Comparison of ENCODE assay signal across 1 cellular context in the genomic region with DNA sequence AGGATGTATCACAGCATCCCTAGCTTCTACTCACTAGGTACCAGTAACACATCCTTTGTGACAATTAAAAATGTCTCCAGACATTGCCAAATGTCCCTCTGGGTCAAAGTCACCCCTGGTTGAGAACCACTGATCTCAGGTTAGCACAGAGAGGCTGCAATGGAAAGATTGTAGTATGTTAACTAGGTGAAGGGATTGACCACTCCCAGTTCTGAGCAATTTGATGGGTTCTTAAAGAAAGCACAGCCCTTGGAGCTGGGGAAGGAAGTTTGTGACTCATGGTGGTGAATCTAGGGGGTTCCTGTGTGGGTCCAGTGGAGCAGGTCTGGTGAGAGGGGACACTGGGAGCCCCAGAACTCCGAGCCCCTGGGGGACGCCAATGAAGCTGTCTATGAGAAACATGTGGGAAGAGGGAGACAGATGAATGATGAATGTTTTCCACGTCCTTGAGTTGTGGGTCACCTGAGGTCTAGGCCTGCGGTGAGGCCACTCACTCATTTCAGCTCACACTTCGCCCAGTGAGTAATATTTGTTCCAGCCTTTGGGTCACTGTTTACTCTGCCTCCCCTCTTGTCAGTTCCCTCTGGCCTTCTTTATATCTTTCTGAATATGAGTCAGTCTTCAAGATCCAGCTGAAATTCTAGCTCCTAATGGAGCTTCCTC.
TF ChIP-seq lines count a peak whose summit lies in the region.

No MANE protein-coding gene starts in this region.

TF ChIP-seq in HepG2, 621 proteins besides CTCF, POLR2A, EP300 and RAD21 (continued from another document and continues in another):
- TF ChIP-seq, protein P1, sequence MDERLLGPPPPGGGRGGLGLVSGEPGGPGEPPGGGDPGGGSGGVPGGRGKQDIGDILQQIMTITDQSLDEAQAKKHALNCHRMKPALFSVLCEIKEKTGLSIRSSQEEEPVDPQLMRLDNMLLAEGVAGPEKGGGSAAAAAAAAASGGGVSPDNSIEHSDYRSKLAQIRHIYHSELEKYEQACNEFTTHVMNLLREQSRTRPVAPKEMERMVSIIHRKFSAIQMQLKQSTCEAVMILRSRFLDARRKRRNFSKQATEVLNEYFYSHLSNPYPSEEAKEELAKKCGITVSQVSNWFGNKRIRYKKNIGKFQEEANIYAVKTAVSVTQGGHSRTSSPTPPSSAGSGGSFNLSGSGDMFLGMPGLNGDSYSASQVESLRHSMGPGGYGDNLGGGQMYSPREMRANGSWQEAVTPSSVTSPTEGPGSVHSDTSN (CRISPR knock-in tag; IDR thresholded peaks at IDR 0.05), result peak; percentile 67
- no peak for TF ChIP-seq SMAD9 (CRISPR knock-in tag; IDR thresholded peaks at IDR 0.05)
- TF ChIP-seq GATAD2A (CRISPR knock-in tag; IDR thresholded peaks at IDR 0.05), result peak; percentile 95
- no peak for TF ChIP-seq ZFAT (CRISPR knock-in tag; conservative IDR thresholded peaks at IDR 0.05)
- no peak for TF ChIP-seq RBM22 (optimal IDR thresholded peaks at IDR 0.05; ENCODE audit: low read length)
- TF ChIP-seq NR2F2 (IDR thresholded peaks at IDR 0.05; ENCODE audit: borderline replicate concordance, low read depth), result peak; percentile 70
- TF ChIP-seq ZNF350 (CRISPR knock-in tag; IDR thresholded peaks at IDR 0.05; ENCODE audit: borderline replicate concordance, low read depth), result no peak; the same call in 1 of the 2 replicates
- TF ChIP-seq, protein P2, sequence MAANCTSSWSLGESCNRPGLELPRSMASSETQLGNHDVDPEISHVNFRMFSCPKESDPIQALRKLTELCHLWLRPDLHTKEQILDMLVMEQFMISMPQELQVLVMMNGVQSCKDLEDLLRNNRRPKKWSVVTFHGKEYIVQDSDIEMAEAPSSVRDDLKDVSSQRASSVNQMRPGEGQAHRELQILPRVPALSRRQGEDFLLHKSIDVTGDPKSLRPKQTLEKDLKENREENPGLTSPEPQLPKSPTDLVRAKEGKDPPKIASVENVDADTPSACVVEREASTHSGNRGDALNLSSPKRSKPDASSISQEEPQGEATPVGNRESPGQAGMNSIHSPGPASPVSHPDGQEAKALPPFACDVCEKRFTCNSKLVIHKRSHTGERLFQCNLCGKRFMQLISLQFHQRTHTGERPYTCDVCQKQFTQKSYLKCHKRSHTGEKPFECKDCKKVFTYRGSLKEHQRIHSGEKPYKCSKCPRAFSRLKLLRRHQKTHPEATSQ (CRISPR knock-in tag; IDR thresholded peaks at IDR 0.05; ENCODE audit: borderline replicate concordance), result no peak
- peak; percentile 88 for TF ChIP-seq ELF3 (CRISPR knock-in tag; IDR thresholded peaks at IDR 0.05)
- 0 out of 2 replicates have a peak, but pooled peaks have one; percentile 37 for TF ChIP-seq ZBTB7B (CRISPR knock-in tag; IDR thresholded peaks at IDR 0.05)
- no peak for TF ChIP-seq TCF7L2 (IDR thresholded peaks at IDR 0.05; ENCODE audit: low read depth, low read length)
- no peak for TF ChIP-seq ZNF556 (CRISPR knock-in tag; IDR thresholded peaks at IDR 0.05; ENCODE audit: borderline replicate concordance)
- TF ChIP-seq FOXA1 (IDR thresholded peaks at IDR 0.05), result no peak
- TF ChIP-seq FOXA1 (CRISPR knock-in tag; IDR thresholded peaks at IDR 0.05), result peak; percentile 92
- TF ChIP-seq ZNF546 (CRISPR knock-in tag; conservative IDR thresholded peaks at IDR 0.05), result no peak
- TF ChIP-seq, protein P3, sequence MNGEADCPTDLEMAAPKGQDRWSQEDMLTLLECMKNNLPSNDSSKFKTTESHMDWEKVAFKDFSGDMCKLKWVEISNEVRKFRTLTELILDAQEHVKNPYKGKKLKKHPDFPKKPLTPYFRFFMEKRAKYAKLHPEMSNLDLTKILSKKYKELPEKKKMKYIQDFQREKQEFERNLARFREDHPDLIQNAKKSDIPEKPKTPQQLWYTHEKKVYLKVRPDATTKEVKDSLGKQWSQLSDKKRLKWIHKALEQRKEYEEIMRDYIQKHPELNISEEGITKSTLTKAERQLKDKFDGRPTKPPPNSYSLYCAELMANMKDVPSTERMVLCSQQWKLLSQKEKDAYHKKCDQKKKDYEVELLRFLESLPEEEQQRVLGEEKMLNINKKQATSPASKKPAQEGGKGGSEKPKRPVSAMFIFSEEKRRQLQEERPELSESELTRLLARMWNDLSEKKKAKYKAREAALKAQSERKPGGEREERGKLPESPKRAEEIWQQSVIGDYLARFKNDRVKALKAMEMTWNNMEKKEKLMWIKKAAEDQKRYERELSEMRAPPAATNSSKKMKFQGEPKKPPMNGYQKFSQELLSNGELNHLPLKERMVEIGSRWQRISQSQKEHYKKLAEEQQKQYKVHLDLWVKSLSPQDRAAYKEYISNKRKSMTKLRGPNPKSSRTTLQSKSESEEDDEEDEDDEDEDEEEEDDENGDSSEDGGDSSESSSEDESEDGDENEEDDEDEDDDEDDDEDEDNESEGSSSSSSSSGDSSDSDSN (CRISPR knock-in tag; IDR thresholded peaks at IDR 0.05), result no peak
- TF ChIP-seq, protein P4, sequence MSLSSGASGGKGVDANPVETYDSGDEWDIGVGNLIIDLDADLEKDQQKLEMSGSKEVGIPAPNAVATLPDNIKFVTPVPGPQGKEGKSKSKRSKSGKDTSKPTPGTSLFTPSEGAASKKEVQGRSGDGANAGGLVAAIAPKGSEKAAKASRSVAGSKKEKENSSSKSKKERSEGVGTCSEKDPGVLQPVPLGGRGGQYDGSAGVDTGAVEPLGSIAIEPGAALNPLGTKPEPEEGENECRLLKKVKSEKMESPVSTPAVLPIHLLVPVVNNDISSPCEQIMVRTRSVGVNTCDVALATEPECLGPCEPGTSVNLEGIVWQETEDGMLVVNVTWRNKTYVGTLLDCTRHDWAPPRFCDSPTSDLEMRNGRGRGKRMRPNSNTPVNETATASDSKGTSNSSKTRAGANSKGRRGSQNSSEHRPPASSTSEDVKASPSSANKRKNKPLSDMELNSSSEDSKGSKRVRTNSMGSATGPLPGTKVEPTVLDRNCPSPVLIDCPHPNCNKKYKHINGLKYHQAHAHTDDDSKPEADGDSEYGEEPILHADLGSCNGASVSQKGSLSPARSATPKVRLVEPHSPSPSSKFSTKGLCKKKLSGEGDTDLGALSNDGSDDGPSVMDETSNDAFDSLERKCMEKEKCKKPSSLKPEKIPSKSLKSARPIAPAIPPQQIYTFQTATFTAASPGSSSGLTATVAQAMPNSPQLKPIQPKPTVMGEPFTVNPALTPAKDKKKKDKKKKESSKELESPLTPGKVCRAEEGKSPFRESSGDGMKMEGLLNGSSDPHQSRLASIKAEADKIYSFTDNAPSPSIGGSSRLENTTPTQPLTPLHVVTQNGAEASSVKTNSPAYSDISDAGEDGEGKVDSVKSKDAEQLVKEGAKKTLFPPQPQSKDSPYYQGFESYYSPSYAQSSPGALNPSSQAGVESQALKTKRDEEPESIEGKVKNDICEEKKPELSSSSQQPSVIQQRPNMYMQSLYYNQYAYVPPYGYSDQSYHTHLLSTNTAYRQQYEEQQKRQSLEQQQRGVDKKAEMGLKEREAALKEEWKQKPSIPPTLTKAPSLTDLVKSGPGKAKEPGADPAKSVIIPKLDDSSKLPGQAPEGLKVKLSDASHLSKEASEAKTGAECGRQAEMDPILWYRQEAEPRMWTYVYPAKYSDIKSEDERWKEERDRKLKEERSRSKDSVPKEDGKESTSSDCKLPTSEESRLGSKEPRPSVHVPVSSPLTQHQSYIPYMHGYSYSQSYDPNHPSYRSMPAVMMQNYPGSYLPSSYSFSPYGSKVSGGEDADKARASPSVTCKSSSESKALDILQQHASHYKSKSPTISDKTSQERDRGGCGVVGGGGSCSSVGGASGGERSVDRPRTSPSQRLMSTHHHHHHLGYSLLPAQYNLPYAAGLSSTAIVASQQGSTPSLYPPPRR (CRISPR knock-in tag; IDR thresholded peaks at IDR 0.05; ENCODE audit: borderline replicate concordance), result peak; percentile 87
- TF ChIP-seq ZMYM4 (CRISPR knock-in tag; IDR thresholded peaks at IDR 0.05), result peak; percentile 87
- TF ChIP-seq, protein P5, sequence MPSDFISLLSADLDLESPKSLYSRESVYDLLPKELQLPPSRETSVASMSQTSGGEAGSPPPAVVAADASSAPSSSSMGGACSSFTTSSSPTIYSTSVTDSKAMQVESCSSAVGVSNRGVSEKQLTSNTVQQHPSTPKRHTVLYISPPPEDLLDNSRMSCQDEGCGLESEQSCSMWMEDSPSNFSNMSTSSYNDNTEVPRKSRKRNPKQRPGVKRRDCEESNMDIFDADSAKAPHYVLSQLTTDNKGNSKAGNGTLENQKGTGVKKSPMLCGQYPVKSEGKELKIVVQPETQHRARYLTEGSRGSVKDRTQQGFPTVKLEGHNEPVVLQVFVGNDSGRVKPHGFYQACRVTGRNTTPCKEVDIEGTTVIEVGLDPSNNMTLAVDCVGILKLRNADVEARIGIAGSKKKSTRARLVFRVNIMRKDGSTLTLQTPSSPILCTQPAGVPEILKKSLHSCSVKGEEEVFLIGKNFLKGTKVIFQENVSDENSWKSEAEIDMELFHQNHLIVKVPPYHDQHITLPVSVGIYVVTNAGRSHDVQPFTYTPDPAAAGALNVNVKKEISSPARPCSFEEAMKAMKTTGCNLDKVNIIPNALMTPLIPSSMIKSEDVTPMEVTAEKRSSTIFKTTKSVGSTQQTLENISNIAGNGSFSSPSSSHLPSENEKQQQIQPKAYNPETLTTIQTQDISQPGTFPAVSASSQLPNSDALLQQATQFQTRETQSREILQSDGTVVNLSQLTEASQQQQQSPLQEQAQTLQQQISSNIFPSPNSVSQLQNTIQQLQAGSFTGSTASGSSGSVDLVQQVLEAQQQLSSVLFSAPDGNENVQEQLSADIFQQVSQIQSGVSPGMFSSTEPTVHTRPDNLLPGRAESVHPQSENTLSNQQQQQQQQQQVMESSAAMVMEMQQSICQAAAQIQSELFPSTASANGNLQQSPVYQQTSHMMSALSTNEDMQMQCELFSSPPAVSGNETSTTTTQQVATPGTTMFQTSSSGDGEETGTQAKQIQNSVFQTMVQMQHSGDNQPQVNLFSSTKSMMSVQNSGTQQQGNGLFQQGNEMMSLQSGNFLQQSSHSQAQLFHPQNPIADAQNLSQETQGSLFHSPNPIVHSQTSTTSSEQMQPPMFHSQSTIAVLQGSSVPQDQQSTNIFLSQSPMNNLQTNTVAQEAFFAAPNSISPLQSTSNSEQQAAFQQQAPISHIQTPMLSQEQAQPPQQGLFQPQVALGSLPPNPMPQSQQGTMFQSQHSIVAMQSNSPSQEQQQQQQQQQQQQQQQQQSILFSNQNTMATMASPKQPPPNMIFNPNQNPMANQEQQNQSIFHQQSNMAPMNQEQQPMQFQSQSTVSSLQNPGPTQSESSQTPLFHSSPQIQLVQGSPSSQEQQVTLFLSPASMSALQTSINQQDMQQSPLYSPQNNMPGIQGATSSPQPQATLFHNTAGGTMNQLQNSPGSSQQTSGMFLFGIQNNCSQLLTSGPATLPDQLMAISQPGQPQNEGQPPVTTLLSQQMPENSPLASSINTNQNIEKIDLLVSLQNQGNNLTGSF (CRISPR knock-in tag; IDR thresholded peaks at IDR 0.05), result no peak
- TF ChIP-seq NKX3-1 (CRISPR knock-in tag; IDR thresholded peaks at IDR 0.05), result no peak; the same call in 1 of the 2 replicates
- TF ChIP-seq, protein P6, sequence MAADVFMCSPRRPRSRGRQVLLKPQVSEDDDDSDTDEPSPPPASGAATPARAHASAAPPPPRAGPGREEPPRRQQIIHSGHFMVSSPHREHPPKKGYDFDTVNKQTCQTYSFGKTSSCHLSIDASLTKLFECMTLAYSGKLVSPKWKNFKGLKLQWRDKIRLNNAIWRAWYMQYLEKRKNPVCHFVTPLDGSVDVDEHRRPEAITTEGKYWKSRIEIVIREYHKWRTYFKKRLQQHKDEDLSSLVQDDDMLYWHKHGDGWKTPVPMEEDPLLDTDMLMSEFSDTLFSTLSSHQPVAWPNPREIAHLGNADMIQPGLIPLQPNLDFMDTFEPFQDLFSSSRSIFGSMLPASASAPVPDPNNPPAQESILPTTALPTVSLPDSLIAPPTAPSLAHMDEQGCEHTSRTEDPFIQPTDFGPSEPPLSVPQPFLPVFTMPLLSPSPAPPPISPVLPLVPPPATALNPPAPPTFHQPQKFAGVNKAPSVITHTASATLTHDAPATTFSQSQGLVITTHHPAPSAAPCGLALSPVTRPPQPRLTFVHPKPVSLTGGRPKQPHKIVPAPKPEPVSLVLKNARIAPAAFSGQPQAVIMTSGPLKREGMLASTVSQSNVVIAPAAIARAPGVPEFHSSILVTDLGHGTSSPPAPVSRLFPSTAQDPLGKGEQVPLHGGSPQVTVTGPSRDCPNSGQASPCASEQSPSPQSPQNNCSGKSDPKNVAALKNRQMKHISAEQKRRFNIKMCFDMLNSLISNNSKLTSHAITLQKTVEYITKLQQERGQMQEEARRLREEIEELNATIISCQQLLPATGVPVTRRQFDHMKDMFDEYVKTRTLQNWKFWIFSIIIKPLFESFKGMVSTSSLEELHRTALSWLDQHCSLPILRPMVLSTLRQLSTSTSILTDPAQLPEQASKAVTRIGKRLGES (CRISPR knock-in tag; IDR thresholded peaks at IDR 0.05; ENCODE audit: borderline replicate concordance), result no peak
- TF ChIP-seq POLR2AphosphoS2 (IDR thresholded peaks at IDR 0.05; ENCODE audit: low read depth, low read length), result no peak
- TF ChIP-seq, protein P7, sequence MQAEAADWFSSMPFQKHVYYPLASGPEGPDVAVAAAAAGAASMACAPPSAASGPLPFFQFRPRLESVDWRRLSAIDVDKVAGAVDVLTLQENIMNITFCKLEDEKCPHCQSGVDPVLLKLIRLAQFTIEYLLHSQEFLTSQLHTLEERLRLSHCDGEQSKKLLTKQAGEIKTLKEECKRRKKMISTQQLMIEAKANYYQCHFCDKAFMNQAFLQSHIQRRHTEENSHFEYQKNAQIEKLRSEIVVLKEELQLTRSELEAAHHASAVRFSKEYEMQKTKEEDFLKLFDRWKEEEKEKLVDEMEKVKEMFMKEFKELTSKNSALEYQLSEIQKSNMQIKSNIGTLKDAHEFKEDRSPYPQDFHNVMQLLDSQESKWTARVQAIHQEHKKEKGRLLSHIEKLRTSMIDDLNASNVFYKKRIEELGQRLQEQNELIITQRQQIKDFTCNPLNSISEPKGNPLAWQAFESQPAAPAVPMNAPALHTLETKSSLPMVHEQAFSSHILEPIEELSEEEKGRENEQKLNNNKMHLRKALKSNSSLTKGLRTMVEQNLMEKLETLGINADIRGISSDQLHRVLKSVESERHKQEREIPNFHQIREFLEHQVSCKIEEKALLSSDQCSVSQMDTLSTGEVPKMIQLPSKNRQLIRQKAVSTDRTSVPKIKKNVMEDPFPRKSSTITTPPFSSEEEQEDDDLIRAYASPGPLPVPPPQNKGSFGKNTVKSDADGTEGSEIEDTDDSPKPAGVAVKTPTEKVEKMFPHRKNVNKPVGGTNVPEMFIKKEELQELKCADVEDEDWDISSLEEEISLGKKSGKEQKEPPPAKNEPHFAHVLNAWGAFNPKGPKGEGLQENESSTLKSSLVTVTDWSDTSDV (CRISPR knock-in tag; IDR thresholded peaks at IDR 0.05), result no peak
- TF ChIP-seq, protein P8, sequence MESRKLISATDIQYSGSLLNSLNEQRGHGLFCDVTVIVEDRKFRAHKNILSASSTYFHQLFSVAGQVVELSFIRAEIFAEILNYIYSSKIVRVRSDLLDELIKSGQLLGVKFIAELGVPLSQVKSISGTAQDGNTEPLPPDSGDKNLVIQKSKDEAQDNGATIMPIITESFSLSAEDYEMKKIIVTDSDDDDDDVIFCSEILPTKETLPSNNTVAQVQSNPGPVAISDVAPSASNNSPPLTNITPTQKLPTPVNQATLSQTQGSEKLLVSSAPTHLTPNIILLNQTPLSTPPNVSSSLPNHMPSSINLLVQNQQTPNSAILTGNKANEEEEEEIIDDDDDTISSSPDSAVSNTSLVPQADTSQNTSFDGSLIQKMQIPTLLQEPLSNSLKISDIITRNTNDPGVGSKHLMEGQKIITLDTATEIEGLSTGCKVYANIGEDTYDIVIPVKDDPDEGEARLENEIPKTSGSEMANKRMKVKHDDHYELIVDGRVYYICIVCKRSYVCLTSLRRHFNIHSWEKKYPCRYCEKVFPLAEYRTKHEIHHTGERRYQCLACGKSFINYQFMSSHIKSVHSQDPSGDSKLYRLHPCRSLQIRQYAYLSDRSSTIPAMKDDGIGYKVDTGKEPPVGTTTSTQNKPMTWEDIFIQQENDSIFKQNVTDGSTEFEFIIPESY (CRISPR knock-in tag; IDR thresholded peaks at IDR 0.05), result peak; percentile 33; the same call in 1 of the 2 replicates
- TF ChIP-seq ISX (CRISPR knock-in tag; conservative IDR thresholded peaks at IDR 0.05), result no peak
- 0 out of 2 replicates have a peak, but pooled peaks have one; percentile 31 for TF ChIP-seq POLR2G (IDR thresholded peaks at IDR 0.05; ENCODE audit: low read depth, low read length)
